Comparison of ENCODE assay signal across 14 cellular contexts in genomic region chr10:14545827-14546226, GRCh38.
DNase-seq lines count a peak whose midpoint lies in the region; ATAC-seq and TF ChIP-seq lines count a peak whose summit lies in the region.
"Had no signal": no experiment of that assay in that cellular context is flagged by ENCODE, and none has a peak within 500 bp of the region (broad histone marks: within the 10 kb centered on the region; RNA-seq: fewer than 3 reads in every experiment).

No MANE protein-coding gene starts in this region.

- H3K27ac ChIP-seq in hepatocyte: peak overlapping the region; percentile 48
- H3K27ac ChIP-seq: BLaER1, left ventricle myocardium inferior had no signal

- H3K9me3 ChIP-seq in hepatocyte (ENCODE audit: low read depth): no peaks in the 10 kb centered on the region
- H3K9me3 ChIP-seq: BLaER1, left ventricle myocardium inferior had no signal

- no peaks in the 10 kb centered on the region for H3K36me3 ChIP-seq in hepatocyte (replicated peaks; ENCODE audit: insufficient read depth, low read depth)
- H3K36me3 ChIP-seq: left ventricle myocardium inferior had no signal

- peak overlapping the region; percentile 56 for H3K27ac Mint-ChIP-seq in stimulated activated naive CD8-positive, alpha-beta T cell treated with anti-CD3 and anti-CD28 coated beads, Interleukin-15, Interleukin-2, amounts not matched to agents 100 ng/mL and 50 ng/mL, for 24 hours
- peak overlapping the region; percentile 95 for H3K27ac Mint-ChIP-seq in activated naive CD8-positive, alpha-beta T cell

- ATAC-seq in stimulated activated naive CD8-positive, alpha-beta T cell treated with anti-CD3 and anti-CD28 coated beads, Interleukin-15, Interleukin-2, amounts not matched to agents 100 U/mL and 50 U/mL, for 24 hours: no peak
- ATAC-seq in GM18909 (IDR thresholded peaks at IDR 0.05; ENCODE audit: poor library complexity, unreplicated experiment): no peak
- ATAC-seq: HepG2 had no signal

- no peaks in the 10 kb centered on the region for H3K27me3 ChIP-seq in hepatocyte
- H3K27me3 ChIP-seq: BLaER1 had no signal

- peaks cover 42% of the 10 kb centered on the region for H3K36me3 Mint-ChIP-seq in stimulated activated naive CD8-positive, alpha-beta T cell treated with anti-CD3 and anti-CD28 coated beads, Interleukin-15, Interleukin-2, amounts not matched to agents 100 ng/mL and 50 ng/mL, for 24 hours (ENCODE audit: low read depth)
- peaks cover 6% of the 10 kb centered on the region for H3K36me3 Mint-ChIP-seq in activated naive CD8-positive, alpha-beta T cell

- H3K27me3 Mint-ChIP-seq in stimulated activated naive CD8-positive, alpha-beta T cell treated with anti-CD3 and anti-CD28 coated beads, Interleukin-15, Interleukin-2, amounts not matched to agents 100 ng/mL and 50 ng/mL, for 24 hours: no peaks in the 10 kb centered on the region
- H3K27me3 Mint-ChIP-seq in activated naive CD8-positive, alpha-beta T cell: no peaks in the 10 kb centered on the region

- no peak for DNase-seq in stimulated activated naive CD8-positive, alpha-beta T cell treated with anti-CD3 and anti-CD28 coated beads, Interleukin-15, Interleukin-2, amounts not matched to agents 100 U/mL and 50 U/mL, for 24 hours
- no peak for DNase-seq in hepatocyte (ENCODE audit: low spot score)
- peak; percentile 38 for DNase-seq in ureter (ENCODE audit: low spot score)
- DNase-seq in superior temporal gyrus (ENCODE audit: extremely low spot score): no peak
- DNase-seq in COLO668 (lab: John Stamatoyannopoulos, UW; ENCODE audit: unreplicated experiment): no peak
- DNase-seq: activated CD4-positive, alpha-beta T cell treated with anti-CD3 and anti-CD28 coated beads, Interleukin-2, amount 50 U/mL, for 4 hours; left ventricle myocardium inferior; NCI-H2171 treated with DMSO at 0.1 percent for 48 hours; Right ventricle myocardium superior had no signal

- no peaks in the 10 kb centered on the region for H3K9me3 Mint-ChIP-seq in stimulated activated naive CD8-positive, alpha-beta T cell treated with anti-CD3 and anti-CD28 coated beads, Interleukin-15, Interleukin-2, amounts not matched to agents 100 ng/mL and 50 ng/mL, for 24 hours
- H3K9me3 Mint-ChIP-seq in activated naive CD8-positive, alpha-beta T cell (ENCODE audit: low read depth): no peaks in the 10 kb centered on the region

- peaks cover 23% of the 10 kb centered on the region for H3K4me1 ChIP-seq in hepatocyte (ENCODE audit: insufficient read depth)

- peaks cover 87% of the 10 kb centered on the region for H3K4me1 Mint-ChIP-seq in stimulated activated naive CD8-positive, alpha-beta T cell treated with anti-CD3 and anti-CD28 coated beads, Interleukin-15, Interleukin-2, amounts not matched to agents 100 ng/mL and 50 ng/mL, for 24 hours (ENCODE audit: low read depth)
- peaks cover 93% of the 10 kb centered on the region for H3K4me1 Mint-ChIP-seq in activated naive CD8-positive, alpha-beta T cell (ENCODE audit: low read depth)

- peaks cover 73% of the 10 kb centered on the region for H3K79me2 ChIP-seq in hepatocyte

- 60% methylated on average over 4 of the region's 4 CpGs for WGBS in hepatocyte (ENCODE audit: low lambda C conversion rate, missing lambda C conversion rate)

- H3K9me2 ChIP-seq in hepatocyte (replicated peaks; ENCODE audit: insufficient read depth): no peaks in the 10 kb centered on the region

- H4K20me1 ChIP-seq in hepatocyte (ENCODE audit: insufficient read depth, poor library complexity, severe bottlenecking): no peaks in the 10 kb centered on the region

- H3K4me3 Mint-ChIP-seq in stimulated activated naive CD8-positive, alpha-beta T cell treated with anti-CD3 and anti-CD28 coated beads, Interleukin-15, Interleukin-2, amounts not matched to agents 100 ng/mL and 50 ng/mL, for 24 hours: no peak overlapping the region
- H3K4me3 Mint-ChIP-seq in activated naive CD8-positive, alpha-beta T cell: no peak overlapping the region

- no peak for TF ChIP-seq CTCF in hepatocyte (IDR thresholded peaks at IDR 0.05; ENCODE audit: poor library complexity)

- H2AFZ ChIP-seq in hepatocyte: no peak overlapping the region

- no peak overlapping the region for H3K4me2 ChIP-seq in hepatocyte
- H3K4me2 ChIP-seq: BLaER1 had no signal

- no peak overlapping the region for H3K4me3 ChIP-seq in hepatocyte
- H3K4me3 ChIP-seq: BLaER1, left ventricle myocardium inferior had no signal
